In genomic region chrX:66676413-66676812, GRCh38 we compare ENCODE assay signal across 19 cellular contexts. TPM values are rescaled to one million over a fixed set of nuclear protein-coding genes. Genes with fewer than 3 reads are reported as not detected.
A peak's percentile ranks its signal among the peaks of the same experiment; 100 is the strongest.
DNase-seq lines count a peak whose midpoint lies in the region; ATAC-seq and TF ChIP-seq lines count a peak whose summit lies in the region.
"Had no signal": no experiment of that assay in that cellular context is flagged by ENCODE, and none has a peak within 500 bp of the region (broad histone marks: within the 10 kb centered on the region; RNA-seq: fewer than 3 reads in every experiment).

No MANE protein-coding gene starts in this region.

- no peaks in the 10 kb centered on the region for H3K27me3 ChIP-seq in osteoblast (ENCODE audit: insufficient read depth, low read length)
- H3K27me3 ChIP-seq: gastroesophageal sphincter, Peyer's patch, sigmoid colon had no signal

- H3K27ac ChIP-seq in osteoblast (ENCODE audit: low read depth, low read length) (peak overlapping the region; percentile 79), coronary artery (no peak overlapping the region)
- H3K27ac ChIP-seq: gastroesophageal sphincter, Peyer's patch, sigmoid colon had no signal

- TF ChIP-seq CTCF in epithelial cell of esophagus (IDR thresholded peaks at IDR 0.05; ENCODE audit: insufficient read depth, low read depth, low read length, missing control alignments) = no peak
- TF ChIP-seq CTCF in osteoblast (IDR thresholded peaks at IDR 0.05; ENCODE audit: extremely low read depth, low read depth, low read length) = no peak
- TF ChIP-seq CTCF in coronary artery (IDR thresholded peaks at IDR 0.05) = no peak

- ATAC-seq in GM18520 (IDR thresholded peaks at IDR 0.05; ENCODE audit: unreplicated experiment) (no peak), Right ventricle myocardium inferior (no peak)
- ATAC-seq: gastroesophageal sphincter, left ventricle myocardium superior, T-cell had no signal

- no peaks in the 10 kb centered on the region for H4K20me1 ChIP-seq in osteoblast (ENCODE audit: insufficient read depth, low read length)

- H3K79me2 ChIP-seq in osteoblast (ENCODE audit: insufficient read depth, low read length) = no peaks in the 10 kb centered on the region

- H3K4me2 ChIP-seq in osteoblast (ENCODE audit: insufficient read depth, low read length) = peak overlapping the region; percentile 60

- H3K9me3 ChIP-seq in osteoblast (ENCODE audit: low read depth, low read length) = no peaks in the 10 kb centered on the region
- H3K9me3 ChIP-seq: gastroesophageal sphincter, Peyer's patch, sigmoid colon had no signal

- no peaks in the 10 kb centered on the region for H3K36me3 ChIP-seq in osteoblast (ENCODE audit: insufficient read depth, low read length)
- H3K36me3 ChIP-seq: gastroesophageal sphincter, Peyer's patch, sigmoid colon had no signal

- peaks cover 9% of the 10 kb centered on the region for H3K4me1 ChIP-seq in osteoblast (ENCODE audit: insufficient read depth, low read length)
- H3K4me1 ChIP-seq: gastroesophageal sphincter, Peyer's patch, sigmoid colon had no signal

- no peak overlapping the region for H2AFZ ChIP-seq in osteoblast (ENCODE audit: low read length)

- intact Hi-C loops in Right ventricle myocardium inferior (cut with DNase I) = no loop called here

- H3K4me3 ChIP-seq in epithelial cell of esophagus (ENCODE audit: low read length) = no peak overlapping the region
- peak overlapping the region; percentile 33 for H3K4me3 ChIP-seq in osteoblast (ENCODE audit: insufficient read depth, low read length)
- H3K4me3 ChIP-seq in coronary artery = no peak overlapping the region
- H3K4me3 ChIP-seq: gastroesophageal sphincter, Peyer's patch, sigmoid colon had no signal

- DNase-seq in EH (ENCODE audit: low read depth) (peak; percentile 68), RPMI7951 (ENCODE audit: low read depth) (peak; percentile 22), epithelial cell of esophagus (ENCODE audit: low read depth) (peak; percentile 52), osteoblast (ENCODE audit: insufficient read length, low spot score, missing footprints) (no peak), coronary artery (ENCODE audit: low spot score) (no peak), Right ventricle myocardium inferior (ENCODE audit: missing footprints) (no peak), SKM-1 treated with dmso at 0.1 percent for 144 hours (lab: John Stamatoyannopoulos, UW; ENCODE audit: unreplicated experiment) (no peak)
- DNase-seq: activated naive CD4-positive, alpha-beta T cell treated with anti-CD3 and anti-CD28 coated beads, Interleukin-2, amount 50 U/mL, for 16 hours; activated T-cell treated with anti-CD3 and anti-CD28 coated beads, Interleukin-2, amount 50 U/mL, for 1 hour; AML-193; left ventricle myocardium superior; NCI-H748 treated with DMSO at 0.1 percent for 48 hours; nucleus accumbens; Peyer's patch; sigmoid colon; stimulated activated CD4-positive, alpha-beta T cell treated with anti-CD3 and anti-CD28 coated beads, Interleukin-4, amount 100 ng/mL, for 1 hour; T-cell had no signal

RNA-seq across cellular contexts. Expression of gene EDA2R, which starts 37.5 kb away (rescaled TPM):
- total RNA-seq in RPMI7951 (2014; rRNA removed; shearing (Covaris generic)) = 0.72 and 1.6 TPM in 2 replicates
- total RNA-seq in osteoblast (13.4 and 17.1 TPM in 2 replicates), Right ventricle myocardium inferior (1.4 TPM)

Comparison
In these comparisons a context has a peak if more than half of its experiments do, and no peak if none do; other contexts are left out.
1. DNase-seq: peak in EH (single experiment), RPMI7951 (single experiment) and epithelial cell of esophagus (single experiment); none in osteoblast (single experiment), coronary artery (single experiment), Right ventricle myocardium inferior (single experiment) and SKM-1 treated with dmso at 0.1 percent for 144 hours (single experiment).